ENCODE assay signal across 14 cellular contexts in genomic region chr5:38718874-38719391, GRCh38.
A peak's percentile ranks its signal among the peaks of the same experiment; 100 is the strongest.
DNase-seq lines count a peak whose midpoint lies in the region; ATAC-seq, FAIRE-seq and TF ChIP-seq lines count a peak whose summit lies in the region.
"Had no signal": no experiment of that assay in that cellular context is flagged by ENCODE, and none has a peak within 500 bp of the region (broad histone marks: within the 10 kb centered on the region; RNA-seq: fewer than 3 reads in every experiment).

No MANE protein-coding gene starts in this region.

- FAIRE-seq in K562 (lab: Jason Lieb, UNC): no peak

- H3K9ac ChIP-seq in K562 (ENCODE audit: insufficient read depth in 1 of 2, low read depth in 2 of 2, low read length in 2 of 2): no peak overlapping the region

- no peaks in the 10 kb centered on the region for H3K9me1 ChIP-seq in K562 (ENCODE audit: control insufficient read depth, insufficient read depth, low read length)

- DNase-seq in GM04503 (ENCODE audit: low read depth) (peak; percentile 44), K562 (ENCODE audit: extremely low read depth in 1 of 4, low spot score in 3 of 4) (no peak), right cardiac atrium (peak in 1 of 3 donors; percentile 54), gastrocnemius medialis (peak in 1 of 2 donors; percentile 30), SHP77 treated with DMSO at 0.1 percent for 48 hours (lab: John Stamatoyannopoulos, UW) (no peak)
- DNase-seq: activated CD8-positive, alpha-beta memory T cell treated with anti-CD3 and anti-CD28 coated beads, Interleukin-2, amount 10 ng/mL, durations not matched to agents 7 days and 5 days; adrenal gland; CD4-positive, CD25-positive, alpha-beta regulatory T cell; KG1; naive thymus-derived CD8-positive, alpha-beta T cell; NCI-H2029 had no signal

- H3K4me2 ChIP-seq in K562 (ENCODE audit: insufficient read depth, low read length): no peak overlapping the region

- H2AFZ ChIP-seq in K562 (ENCODE audit: low read depth, low read length): no peak overlapping the region

- TF ChIP-seq RAD21 in K562 (CRISPR knock-in tag; conservative IDR thresholded peaks at IDR 0.05 in 1 of 2, IDR thresholded peaks at IDR 0.05 in 1 of 2): no peak

- no peaks in the 10 kb centered on the region for H4K20me1 ChIP-seq in K562 (replicated peaks; ENCODE audit: control insufficient read depth, insufficient read depth, low read length)

- no peak for TF ChIP-seq EP300 in K562 (IDR thresholded peaks at IDR 0.05; ENCODE audit: low read length)

- intact Hi-C loops in K562 (cut with micrococcal nuclease) (no loop called here), right cardiac atrium (cut with DNase I) (no loop called here), gastrocnemius medialis (cut with DNase I; ENCODE audit: low total_unique reads) (no loop called here)

- POLR2A ChIA-PET in K562 (lab: Yijun Ruan, JAX): no interaction called here

- WGBS in K562 (ENCODE audit: insufficient coverage, low coverage, missing lambda C conversion rate): 1% methylated on average over 5 of the region's 5 CpGs
- WGBS in right cardiac atrium: 17% methylated on average over 5 of the region's 5 CpGs

- CTCF ChIA-PET in K562 (lab: Yijun Ruan, JAX; ENCODE audit: low intra/inter-chr PET ratio): no interaction called here

- no peaks in the 10 kb centered on the region for H3K4me1 ChIP-seq in K562 (replicated peaks in 1 of 2; ENCODE audit: control insufficient read depth in 2 of 2, insufficient read depth in 2 of 2, low read length in 2 of 2)
- H3K4me1 ChIP-seq in right cardiac atrium (ENCODE audit: control insufficient read depth, insufficient read depth, low read length): peaks cover 12% of the 10 kb centered on the region
- H3K4me1 ChIP-seq in gastrocnemius medialis: peaks cover 0 to 14% of the 10 kb centered on the region in 2 donors
- H3K4me1 ChIP-seq: adrenal gland had no signal

- no peak for TF ChIP-seq POLR2A in K562 (conservative IDR thresholded peaks at IDR 0.05)
- no peak for TF ChIP-seq POLR2A in gastrocnemius medialis (IDR thresholded peaks at IDR 0.05)

- H3K36me3 ChIP-seq in K562 (ENCODE audit: control insufficient read depth, insufficient read depth, low read length) (no peaks in the 10 kb centered on the region), gastrocnemius medialis (no peaks in the 10 kb centered on the region)
- H3K36me3 ChIP-seq: adrenal gland had no signal

- in situ Hi-C loops in K562 (cut with MboI): no loop called here
- in situ Hi-C loops in gastrocnemius medialis (cut with MboI; ENCODE audit: low sequenced_read_pairs in 4 of 4): no loop called here

- H3K27me3 ChIP-seq in K562 (ENCODE audit: control insufficient read depth in 2 of 2, insufficient read depth in 2 of 2, low read length in 2 of 2): peaks cover 0 to 5% of the 10 kb centered on the region in 2 experiments; a peak in 1 of 5 replicates
- no peaks in the 10 kb centered on the region for H3K27me3 ChIP-seq in right cardiac atrium (ENCODE audit: control insufficient read depth, insufficient read depth)
- H3K27me3 ChIP-seq in gastrocnemius medialis: no peaks in the 10 kb centered on the region
- H3K27me3 ChIP-seq: adrenal gland had no signal

- TF ChIP-seq CTCF in K562 (IDR thresholded peaks at IDR 0.05 in 2 of 3, conservative IDR thresholded peaks at IDR 0.05 in 1 of 3; ENCODE audit: insufficient read depth in 2 of 3, low read depth in 1 of 3, low read length in 3 of 3): no peak
- no peak for TF ChIP-seq CTCF in gastrocnemius medialis (IDR thresholded peaks at IDR 0.05 in 4 of 5, conservative IDR thresholded peaks at IDR 0.05 in 1 of 5)

- no TSS peak for BruUV-seq in K562 (replicated peaks; lab: Mats Ljungman, UMichigan)

- no peak for ATAC-seq in K562
- peak; percentile 68 to 74 for ATAC-seq in right cardiac atrium
- ATAC-seq in gastrocnemius medialis: peak; percentile 64 to 72
- no peak for ATAC-seq in GM21423 (IDR thresholded peaks at IDR 0.05; ENCODE audit: unreplicated experiment)
- no peak for ATAC-seq in GM18517 (IDR thresholded peaks at IDR 0.05; ENCODE audit: unreplicated experiment)
- no peak for ATAC-seq in GM18867 (IDR thresholded peaks at IDR 0.05; ENCODE audit: unreplicated experiment)
- ATAC-seq: activated CD8-positive, alpha-beta memory T cell treated with anti-CD3 and anti-CD28 coated beads, Interleukin-2, amount 10 ng/mL, durations not matched to agents 7 days and 5 days; naive thymus-derived CD8-positive, alpha-beta T cell had no signal

- H3K27ac ChIP-seq in K562 (ENCODE audit: extremely low read depth, low read depth, low read length) (no peak overlapping the region), right cardiac atrium (ENCODE audit: low read length) (peak overlapping the region; percentile 54), gastrocnemius medialis (peak overlapping the region; percentile 47 to 71 (median 56))

- H3K9me3 ChIP-seq in K562 (replicated peaks; ENCODE audit: control insufficient read depth, insufficient read depth, low read depth, low read length) (no peaks in the 10 kb centered on the region), right cardiac atrium (ENCODE audit: control insufficient read depth, low read length) (no peaks in the 10 kb centered on the region), gastrocnemius medialis (no peaks in the 10 kb centered on the region)
- H3K9me3 ChIP-seq: adrenal gland had no signal

- no peaks in the 10 kb centered on the region for H3K79me2 ChIP-seq in K562 (ENCODE audit: control insufficient read depth, insufficient read depth, low read length)

- H3K4me3 ChIP-seq in K562: no peak overlapping the region
- no peak overlapping the region for H3K4me3 ChIP-seq in right cardiac atrium (ENCODE audit: low read length)
- no peak overlapping the region for H3K4me3 ChIP-seq in gastrocnemius medialis
- H3K4me3 ChIP-seq: adrenal gland had no signal

TF ChIP-seq in K562, 482 proteins besides CTCF, POLR2A, EP300 and RAD21:
- TF ChIP-seq TEAD4 (IDR thresholded peaks at IDR 0.05; ENCODE audit: low read length) (peak; percentile 27; the same call in 1 of the 2 replicates), TEAD4 (CRISPR knock-in tag; IDR thresholded peaks at IDR 0.05; ENCODE audit: borderline replicate concordance) (no peak), ZBTB11 (CRISPR knock-in tag; IDR thresholded peaks at IDR 0.05) (no peak), KDM1A (IDR thresholded peaks at IDR 0.05) (peak; percentile 54 to 56; a peak in 3 of 4 replicates), STAT5A (IDR thresholded peaks at IDR 0.05; ENCODE audit: borderline replicate concordance, low read length) (no peak), CBFA2T3 (IDR thresholded peaks at IDR 0.05) (peak; percentile 63), ARID1B (IDR thresholded peaks at IDR 0.05) (0 out of 2 replicates have a peak, but pooled peaks have one; percentile 18), FOXJ2 (tag; IDR thresholded peaks at IDR 0.05) (no peak), RCOR1 (IDR thresholded peaks at IDR 0.05; ENCODE audit: borderline replicate concordance in 1 of 2, low read depth in 2 of 2, low read length in 2 of 2) (peak in 1 of 2 experiments; percentile 60; a peak in 1 of 4 replicates), TCF3 (CRISPR knock-in tag; IDR thresholded peaks at IDR 0.05) (peak; percentile 39; the same call in 1 of the 2 replicates), TAL1 (IDR thresholded peaks at IDR 0.05) (peak; percentile 59), CBFA2T2 (conservative IDR thresholded peaks at IDR 0.05) (peak; percentile 27; the same call in 1 of the 2 replicates), SOX6 (IDR thresholded peaks at IDR 0.05) (peak; percentile 33; the same call in 1 of the 2 replicates)

Comparison
In these comparisons a context has a peak if more than half of its experiments do, and no peak if none do; other contexts are left out.
1. ATAC-seq: peak in right cardiac atrium (2 of 2) and gastrocnemius medialis (2 of 2); none in K562 (single experiment), GM21423 (single experiment), GM18517 (single experiment) and GM18867 (single experiment).